ENCODE assay signal across 8 cellular contexts in genomic region chr22:20156611-20157415, GRCh38. TPM values are rescaled to one million over a fixed set of nuclear protein-coding genes. Genes with fewer than 3 reads are reported as not detected.
A peak's percentile ranks its signal among the peaks of the same experiment; 100 is the strongest.
DNase-seq lines count a peak whose midpoint lies in the region; ATAC-seq lines count a peak whose summit lies in the region.

No MANE protein-coding gene starts in this region.

- peak; percentile 75 to 83 for ATAC-seq in left cardiac atrium
- ATAC-seq in HG03342 (IDR thresholded peaks at IDR 0.05; ENCODE audit: unreplicated experiment): no peak
- ATAC-seq in GM18861 (IDR thresholded peaks at IDR 0.05; ENCODE audit: unreplicated experiment): no peak

- H3K9me3 ChIP-seq in MG63 (no peaks in the 10 kb centered on the region), adipocyte (ENCODE audit: control insufficient read depth, low read length) (no peaks in the 10 kb centered on the region)

- H3K36me3 ChIP-seq in MG63: no peaks in the 10 kb centered on the region
- no peaks in the 10 kb centered on the region for H3K36me3 ChIP-seq in adipocyte (ENCODE audit: control insufficient read depth, insufficient read depth, low read length, severe bottlenecking)

- H3K4me1 ChIP-seq in adipocyte (ENCODE audit: control insufficient read depth, insufficient read depth, low read length): no peaks in the 10 kb centered on the region

- no peak overlapping the region for H3K9ac ChIP-seq in adipocyte (ENCODE audit: low read length)

- DNase-seq in GF-D8 (lab: John Stamatoyannopoulos, UW): peak; percentile 2
- DNase-seq in MG63: peak; percentile 44
- DNase-seq in T follicular helper cell (ENCODE audit: low read depth): peak; percentile 81
- DNase-seq in adipocyte (ENCODE audit: low read depth): peak; percentile 84
- peak; percentile 81 for DNase-seq in left cardiac atrium
- peak; percentile 51 for DNase-seq in renal cortical epithelial cell (ENCODE audit: low read depth)

- intact Hi-C loops in left cardiac atrium (cut with DNase I): loop anchor here (1.0 to 5.0 kb wide), 2 partner anchors 110 to 128 kb away; partner anchors contain the start of gene RTN4R (in 2 of the 2)

- H3K4me3 ChIP-seq in MG63 (no peak overlapping the region), adipocyte (ENCODE audit: low read length) (no peak overlapping the region)

- H3K27me3 ChIP-seq in MG63: no peaks in the 10 kb centered on the region
- peaks cover 29% of the 10 kb centered on the region for H3K27me3 ChIP-seq in adipocyte (replicated peaks; ENCODE audit: control insufficient read depth, insufficient read depth, low read length)

RNA-seq across cellular contexts. Expression of gene CCDC188, which starts 6.0 kb away (rescaled TPM):
- not detected in 2 replicates for total RNA-seq in MG63 (2014; rRNA removed; shearing (Covaris generic); ENCODE audit: low replicate concordance)
- total RNA-seq in left cardiac atrium: under 1 TPM; 0.44 to 0.62 TPM
- 0.10 TPM in 1 of 2 replicates, not detected in the other for total RNA-seq in renal cortical epithelial cell

RNA-seq across cellular contexts. Expression of gene ZDHHC8, which starts 25.2 kb away (rescaled TPM):
- 1.4 and 9.6 TPM in 2 replicates for total RNA-seq in MG63 (2014; rRNA removed; shearing (Covaris generic); ENCODE audit: low replicate concordance)
- total RNA-seq in left cardiac atrium (10 to 100 TPM; 48.3 to 48.9 TPM), renal cortical epithelial cell (2.6 and 35.3 TPM in 2 replicates)

RNA-seq across cellular contexts. Expression of gene TRMT2A, which starts 39.8 kb away (rescaled TPM):
- total RNA-seq in MG63 (2014; rRNA removed; shearing (Covaris generic); ENCODE audit: low replicate concordance): 39.4 and 43.4 TPM in 2 replicates
- 10 to 100 TPM; 26.7 to 29.3 TPM for total RNA-seq in left cardiac atrium
- 28.8 and 29.3 TPM in 2 replicates for total RNA-seq in renal cortical epithelial cell

RNA-seq across cellular contexts. Expression of gene RANBP1, which starts 40.9 kb away (rescaled TPM):
- total RNA-seq in MG63 (2014; rRNA removed; shearing (Covaris generic); ENCODE audit: low replicate concordance): 841 and 1,160 TPM in 2 replicates
- total RNA-seq in left cardiac atrium: 10 to 100 TPM; 38.3 to 50.4 TPM
- total RNA-seq in renal cortical epithelial cell: 173 and 360 TPM in 2 replicates

Comparison
In these comparisons a context has a peak if more than half of its experiments do, and no peak if none do; other contexts are left out.
1. DNase-seq: peak in every context shown above with its lines; median percentile 84 in adipocyte; 81 in T follicular helper cell; 81 in left cardiac atrium; 51 in renal cortical epithelial cell; 44 in MG63; 2 in GF-D8.
2. ATAC-seq: peak in left cardiac atrium (2 of 2); none in HG03342 (single experiment) and GM18861 (single experiment).